Comparison of ENCODE assay signal across 8 cellular contexts in genomic region chr14:89351364-89351957, GRCh38.
DNase-seq lines count a peak whose midpoint lies in the region; ATAC-seq, FAIRE-seq and TF ChIP-seq lines count a peak whose summit lies in the region.

No MANE protein-coding gene starts in this region.

- H3K4me3 ChIP-seq in colonic mucosa (no peak overlapping the region), small intestine (ENCODE audit: low read depth in 1 of 2, low read length in 2 of 2) (no peak overlapping the region)

- H3K4me1 ChIP-seq in colonic mucosa: no peaks in the 10 kb centered on the region
- peaks cover 0 to 6% of the 10 kb centered on the region in 2 donors for H3K4me1 ChIP-seq in small intestine (ENCODE audit: control insufficient read depth in 2 of 2, insufficient read depth in 1 of 2, low read depth in 1 of 2, low read length in 1 of 2)

- ATAC-seq in GM18505 (IDR thresholded peaks at IDR 0.05; ENCODE audit: unreplicated experiment): no peak

- peaks cover 7% of the 10 kb centered on the region for H3K27me3 Mint-ChIP-seq in nephron progenitor cell (ENCODE audit: low read depth, poor library complexity)

- DNase-seq in HCEC 1CT (peak; percentile 44), NCI-H69 (lab: John Stamatoyannopoulos, UW) (peak; percentile 81), colonic mucosa (peak; percentile 17), nephron progenitor cell (no peak), small intestine (no peak), anterior cingulate cortex (lab: John Stamatoyannopoulos, UW) (no peak), G401 (ENCODE audit: low spot score) (no peak)

- no peak for FAIRE-seq in small intestine (lab: Jason Lieb, UNC)

- no peaks in the 10 kb centered on the region for H3K9me3 ChIP-seq in colonic mucosa
- H3K9me3 ChIP-seq in small intestine (ENCODE audit: control insufficient read depth, low read depth): no peaks in the 10 kb centered on the region

- intact Hi-C loops in colonic mucosa (cut with DNase I): no loop called here

- H3K27ac ChIP-seq in colonic mucosa (peak overlapping the region; percentile 40), small intestine (ENCODE audit: low read depth in 1 of 2, low read length in 1 of 2) (peak overlapping the region in 1 of 2 donors; percentile 82)

- H3K36me3 Mint-ChIP-seq in nephron progenitor cell (ENCODE audit: low read depth): peaks cover 40% of the 10 kb centered on the region

- no peaks in the 10 kb centered on the region for H3K36me3 ChIP-seq in colonic mucosa
- peaks cover 9 to 11% of the 10 kb centered on the region in 2 donors for H3K36me3 ChIP-seq in small intestine (ENCODE audit: control insufficient read depth in 2 of 2, insufficient read depth in 2 of 2, low read length in 2 of 2)

- 8 to 22% (median 11%) methylated on average over 11 of the region's 11 CpGs for WGBS in small intestine, 3 donors

- H3K9ac ChIP-seq in colonic mucosa (ENCODE audit: low read depth in 2 of 2, low read length in 2 of 2): no peak overlapping the region

- in situ Hi-C loops in G401 (cut with HindIII; ENCODE audit: low sequenced_read_pairs): no loop called here

- H3K27ac Mint-ChIP-seq in nephron progenitor cell: peak overlapping the region; percentile 97

- TF ChIP-seq CTCF in colonic mucosa (IDR thresholded peaks at IDR 0.05) (no peak), nephron progenitor cell (IDR thresholded peaks at IDR 0.05) (no peak)

- H3K9me3 Mint-ChIP-seq in nephron progenitor cell: peaks cover 4% of the 10 kb centered on the region

- peak; percentile 18 for TF ChIP-seq POLR2A in GM18505 (IDR thresholded peaks at IDR 0.05; ENCODE audit: borderline replicate concordance, extremely low read depth, insufficient read depth, insufficient read length)

- H3K4me3 Mint-ChIP-seq in nephron progenitor cell: peak overlapping the region; percentile 71

- H3K4me1 Mint-ChIP-seq in nephron progenitor cell: peaks cover 51% of the 10 kb centered on the region

- no peaks in the 10 kb centered on the region for H3K27me3 ChIP-seq in colonic mucosa
- H3K27me3 ChIP-seq in small intestine (ENCODE audit: control insufficient read depth in 2 of 2, insufficient read depth in 2 of 2, low read length in 2 of 2): no peaks in the 10 kb centered on the region

Comparison
In these comparisons a context has a peak if more than half of its experiments do, and no peak if none do; other contexts are left out.
1. DNase-seq: peak in HCEC 1CT (single experiment), NCI-H69 (single experiment) and colonic mucosa (single experiment); none in nephron progenitor cell (single experiment), small intestine (single experiment), anterior cingulate cortex (0 of 58) and G401 (single experiment).